ENCODE assay signal across 11 cellular contexts in the genomic region with DNA sequence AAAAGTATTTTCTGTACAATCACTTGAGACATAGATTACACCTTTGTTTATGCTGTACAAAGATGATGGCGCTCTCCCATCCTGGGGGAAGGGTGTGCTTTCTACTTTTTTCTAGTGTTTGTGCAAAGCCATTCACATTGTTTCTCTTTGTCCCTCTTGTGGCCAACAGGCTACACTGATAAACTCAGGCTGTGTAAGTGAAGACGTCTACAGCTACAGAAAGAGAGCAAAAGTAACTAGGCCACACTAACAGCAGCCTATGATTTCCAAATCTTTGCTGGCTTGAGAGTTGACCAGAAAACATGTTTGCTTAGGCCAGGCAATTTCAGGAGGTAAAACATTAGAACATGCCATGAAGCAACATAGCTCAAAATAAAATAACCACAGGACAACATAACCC.
DNase-seq lines count a peak whose midpoint lies in the region; ATAC-seq, FAIRE-seq and TF ChIP-seq lines count a peak whose summit lies in the region.
"Had no signal": no experiment of that assay in that cellular context is flagged by ENCODE, and none has a peak within 500 bp of the region (broad histone marks: within the 10 kb centered on the region; RNA-seq: fewer than 3 reads in every experiment).

No MANE protein-coding gene starts in this region.

- H3K36me3 ChIP-seq in Karpas-422 (ENCODE audit: insufficient read depth, low read length) = no peaks in the 10 kb centered on the region
- no peaks in the 10 kb centered on the region for H3K36me3 ChIP-seq in HepG2 (replicated peaks in 1 of 2; ENCODE audit: control insufficient read depth in 1 of 2, insufficient read depth in 2 of 2, low read length in 2 of 2)

- no peaks in the 10 kb centered on the region for H3K4me1 ChIP-seq in Karpas-422 (ENCODE audit: low read length)
- no peaks in the 10 kb centered on the region for H3K4me1 ChIP-seq in HepG2 (ENCODE audit: insufficient read depth, low read length)

- no peak for TF ChIP-seq EP300 in HepG2 (IDR thresholded peaks at IDR 0.05; ENCODE audit: low read depth in 2 of 2, low read length in 2 of 2)
- no peak for TF ChIP-seq EP300 in HepG2 (CRISPR knock-in tag; IDR thresholded peaks at IDR 0.05; ENCODE audit: borderline replicate concordance)

- WGBS in HepG2 (ENCODE audit: low lambda C conversion rate) = 43% methylated on average over 2 of the region's 2 CpGs

- H3K79me2 ChIP-seq in Karpas-422 (ENCODE audit: low read length) = no peaks in the 10 kb centered on the region
- H3K79me2 ChIP-seq in HepG2 (ENCODE audit: insufficient read depth, low read length) = no peaks in the 10 kb centered on the region

- H3K27ac ChIP-seq in Karpas-422 (ENCODE audit: low read length) (no peak overlapping the region), HepG2 (ENCODE audit: extremely low read length, insufficient read depth, low read length) (no peak overlapping the region)

- H2AFZ ChIP-seq in Karpas-422 (ENCODE audit: low read length) = no peak overlapping the region
- H2AFZ ChIP-seq in HepG2 (ENCODE audit: low read length) = no peak overlapping the region

- H3K9me3 ChIP-seq in Karpas-422 (ENCODE audit: low read length) = no peaks in the 10 kb centered on the region
- no peaks in the 10 kb centered on the region for H3K9me3 ChIP-seq in HepG2 (ENCODE audit: low read length)

- H3K4me2 ChIP-seq in Karpas-422 (ENCODE audit: low read depth, low read length, poor library complexity, severe bottlenecking) (no peak overlapping the region), HepG2 (ENCODE audit: low read depth, low read length) (no peak overlapping the region)

- H3K27me3 ChIP-seq in Karpas-422 (ENCODE audit: low read length) (no peaks in the 10 kb centered on the region), HepG2 (ENCODE audit: control insufficient read depth in 1 of 2, insufficient read depth in 2 of 2, low read length in 2 of 2) (peaks cover 0 to 18% of the 10 kb centered on the region in 2 experiments; a peak in 2 of 5 replicates)

- CTCF ChIA-PET in HepG2 (lab: Yijun Ruan, JAX; ENCODE audit: low intra/inter-chr PET ratio, low total read pairs) = no interaction called here

- TF ChIP-seq CTCF in astrocyte of the spinal cord (IDR thresholded peaks at IDR 0.05; ENCODE audit: low read depth, low read length) (peak; percentile 60), HepG2 (CRISPR knock-in tag; IDR thresholded peaks at IDR 0.05) (no peak)

- H4K20me1 ChIP-seq in Karpas-422 (ENCODE audit: insufficient read depth, low read depth, low read length) (no peaks in the 10 kb centered on the region), HepG2 (ENCODE audit: insufficient read depth, low read length) (no peaks in the 10 kb centered on the region)

- no peaks in the 10 kb centered on the region for H3K9me2 ChIP-seq in Karpas-422 (replicated peaks; ENCODE audit: insufficient read depth, low read length)

- intact Hi-C loops in HepG2 (cut with micrococcal nuclease; ENCODE audit: unreplicated experiment) = no loop called here

- in situ Hi-C loops in astrocyte of the spinal cord (cut with HindIII; ENCODE audit: low sequenced_read_pairs) (no loop called here), HepG2 (cut with HindIII; ENCODE audit: extremely low pct_ligation_motif_present, low pct_unique_long_range_greater_than_20kb) (no loop called here)

- no peak for TF ChIP-seq POLR2A in HepG2 (IDR thresholded peaks at IDR 0.05; ENCODE audit: insufficient read depth in 1 of 2, low read depth in 2 of 2, low read length in 2 of 2)

- DNase-seq in DMS114 treated with DMSO at 0.1 percent for 48 hours (lab: John Stamatoyannopoulos, UW; ENCODE audit: unreplicated experiment) = peak; percentile 14
- DNase-seq in Karpas-422 = peak; percentile 47
- no peak for DNase-seq in astrocyte of the spinal cord (ENCODE audit: low read depth, low spot score)
- DNase-seq in HepG2 (ENCODE audit: low spot score) = no peak
- DNase-seq in NOMO-1 treated with dmso at 0.1 percent for 144 hours (lab: John Stamatoyannopoulos, UW; ENCODE audit: unreplicated experiment) = no peak
- no peak for DNase-seq in DMS153 treated with DMSO at 0.1 percent for 48 hours (lab: John Stamatoyannopoulos, UW; ENCODE audit: unreplicated experiment)
- DNase-seq: activated gamma-delta T cell treated with Interleukin-2 at 50 U/mL for 16 hours, DMS153, GOT3 had no signal

- POLR2A ChIA-PET in HepG2 (lab: Yijun Ruan, JAX) = no interaction called here

- FAIRE-seq in HepG2 (lab: Jason Lieb, UNC) = no peak

- ATAC-seq in HepG2 (peak; percentile 44; the same call in 1 of the 3 replicates), GM18498 (IDR thresholded peaks at IDR 0.05; ENCODE audit: unreplicated experiment) (no peak), GM19395 (IDR thresholded peaks at IDR 0.05; ENCODE audit: unreplicated experiment) (no peak)

- TF ChIP-seq RAD21 in HepG2 (CRISPR knock-in tag; IDR thresholded peaks at IDR 0.05) = no peak

- BruUV-seq in HepG2 (replicated peaks; lab: Mats Ljungman, UMichigan) = no TSS peak

- no peak overlapping the region for H3K4me3 ChIP-seq in Karpas-422 (ENCODE audit: low read length)
- H3K4me3 ChIP-seq in astrocyte of the spinal cord (ENCODE audit: low read depth, low read length) = no peak overlapping the region
- H3K4me3 ChIP-seq in HepG2 (replicated peaks in 1 of 3; ENCODE audit: insufficient read depth in 1 of 3, low read depth in 2 of 3, low read length in 3 of 3) = no peak overlapping the region

- no peak overlapping the region for H3K9ac ChIP-seq in Karpas-422 (ENCODE audit: low read length)
- no peak overlapping the region for H3K9ac ChIP-seq in HepG2 (ENCODE audit: insufficient read depth, low read depth, low read length)

TF ChIP-seq in HepG2, 621 proteins besides CTCF, POLR2A, EP300 and RAD21:
- TF ChIP-seq MTF2 (CRISPR knock-in tag; IDR thresholded peaks at IDR 0.05; ENCODE audit: borderline replicate concordance) (no peak), TBP (CRISPR knock-in tag; IDR thresholded peaks at IDR 0.05) (no peak), ZMYM2 (CRISPR knock-in tag; IDR thresholded peaks at IDR 0.05) (no peak), STAG1 (CRISPR knock-in tag; IDR thresholded peaks at IDR 0.05) (peak; percentile 11; the same call in 1 of the 2 replicates), ATRX (CRISPR knock-in tag; IDR thresholded peaks at IDR 0.05; ENCODE audit: borderline replicate concordance) (no peak)

Comparison
In these comparisons a context has a peak if more than half of its experiments do, and no peak if none do; other contexts are left out.
1. DNase-seq: peak in DMS114 treated with DMSO at 0.1 percent for 48 hours (single experiment) and Karpas-422 (single experiment); none in astrocyte of the spinal cord (single experiment), HepG2 (single experiment), NOMO-1 treated with dmso at 0.1 percent for 144 hours (single experiment) and DMS153 treated with DMSO at 0.1 percent for 48 hours (single experiment).